13 cellular contexts compared by ENCODE assay signal in genomic region chr17:29158515-29159275, GRCh38. TPM values are rescaled to one million over a fixed set of nuclear protein-coding genes. Genes with fewer than 3 reads are reported as not detected.
DNase-seq lines count a peak whose midpoint lies in the region; ATAC-seq and TF ChIP-seq lines count a peak whose summit lies in the region.
"Had no signal": no experiment of that assay in that cellular context is flagged by ENCODE, and none has a peak within 500 bp of the region (broad histone marks: within the 10 kb centered on the region; RNA-seq: fewer than 3 reads in every experiment).

No MANE protein-coding gene starts in this region.

- H3K36me3 Mint-ChIP-seq in activated CD8-positive, alpha-beta memory T cell treated with anti-CD3 and anti-CD28 coated beads, Interleukin-2, amount 10 ng/mL, durations not matched to agents 7 days and 5 days: no peaks in the 10 kb centered on the region
- H3K36me3 Mint-ChIP-seq: WTC11 had no signal

- no peaks in the 10 kb centered on the region for H3K36me3 ChIP-seq in upper lobe of right lung
- H3K36me3 ChIP-seq: neutrophil had no signal

- peaks cover 68% of the 10 kb centered on the region for H3K4me1 ChIP-seq in upper lobe of right lung

- TF ChIP-seq CTCF in upper lobe of right lung (IDR thresholded peaks at IDR 0.05) (no peak), GM20000 (IDR thresholded peaks at IDR 0.05; ENCODE audit: extremely low read depth, missing control alignments) (no peak)

- H3K27ac ChIP-seq in angular gyrus (ENCODE audit: low read depth, low read length): peak overlapping the region; percentile 53
- peak overlapping the region; percentile 85 for H3K27ac ChIP-seq in layer of hippocampus (ENCODE audit: low read depth, low read length)
- peak overlapping the region; percentile 58 for H3K27ac ChIP-seq in upper lobe of right lung
- H3K27ac ChIP-seq: neutrophil had no signal

- H3K9me3 ChIP-seq in upper lobe of right lung: no peaks in the 10 kb centered on the region
- H3K9me3 ChIP-seq: neutrophil had no signal

- no peak for DNase-seq in activated CD8-positive, alpha-beta memory T cell treated with anti-CD3 and anti-CD28 coated beads, Interleukin-2, amount 10 ng/mL, durations not matched to agents 7 days and 5 days
- DNase-seq in activated CD8-positive, alpha-beta memory T cell treated with anti-CD3 and anti-CD28 coated beads, Interleukin-2, amount 50 U/mL, for 4 hours: no peak
- DNase-seq in upper lobe of right lung: no peak
- no peak for DNase-seq in NCI-H748 (lab: John Stamatoyannopoulos, UW; ENCODE audit: unreplicated experiment)
- DNase-seq in GM20000 (ENCODE audit: low spot score): no peak
- DNase-seq in activated CD8-positive, alpha-beta memory T cell treated with anti-CD3 and anti-CD28 coated beads for 24 hours: no peak
- DNase-seq: effector CD8-positive, alpha-beta T cell; KG1; stimulated activated naive CD8-positive, alpha-beta T cell treated with anti-CD3 and anti-CD28 coated beads, Interleukin-15, amount 100 ng/mL, for 72 hours had no signal

- H3K9me3 Mint-ChIP-seq in activated CD8-positive, alpha-beta memory T cell treated with anti-CD3 and anti-CD28 coated beads, Interleukin-2, amount 10 ng/mL, durations not matched to agents 7 days and 5 days (ENCODE audit: low read depth): no peaks in the 10 kb centered on the region
- H3K9me3 Mint-ChIP-seq: stimulated activated naive CD8-positive, alpha-beta T cell treated with anti-CD3 and anti-CD28 coated beads, Interleukin-15, amount 100 ng/mL, for 72 hours; WTC11 had no signal

- H3K4me1 Mint-ChIP-seq in activated CD8-positive, alpha-beta memory T cell treated with anti-CD3 and anti-CD28 coated beads, Interleukin-2, amount 10 ng/mL, durations not matched to agents 7 days and 5 days: peaks cover 48% of the 10 kb centered on the region

- no peaks in the 10 kb centered on the region for H3K27me3 Mint-ChIP-seq in activated CD8-positive, alpha-beta memory T cell treated with anti-CD3 and anti-CD28 coated beads, Interleukin-2, amount 10 ng/mL, durations not matched to agents 7 days and 5 days
- H3K27me3 Mint-ChIP-seq: stimulated activated naive CD8-positive, alpha-beta T cell treated with anti-CD3 and anti-CD28 coated beads, Interleukin-15, amount 100 ng/mL, for 72 hours had no signal

- ATAC-seq in activated CD8-positive, alpha-beta memory T cell treated with anti-CD3 and anti-CD28 coated beads, Interleukin-2, amount 10 ng/mL, durations not matched to agents 7 days and 5 days: no peak
- no peak for ATAC-seq in upper lobe of right lung
- ATAC-seq: stimulated activated naive CD8-positive, alpha-beta T cell treated with anti-CD3 and anti-CD28 coated beads, Interleukin-15, amount 100 ng/mL, for 72 hours; WTC11 had no signal

- no peak overlapping the region for H3K4me3 ChIP-seq in upper lobe of right lung

- intact Hi-C loops in upper lobe of right lung (cut with DNase I): no loop called here

- H3K27ac Mint-ChIP-seq in activated CD8-positive, alpha-beta memory T cell treated with anti-CD3 and anti-CD28 coated beads, Interleukin-2, amount 10 ng/mL, durations not matched to agents 7 days and 5 days: peak overlapping the region; percentile 80

- H3K27me3 ChIP-seq in layer of hippocampus (ENCODE audit: control insufficient read depth, insufficient read depth, low read length) (no peaks in the 10 kb centered on the region), upper lobe of right lung (no peaks in the 10 kb centered on the region)

- CTCF ChIA-PET in activated CD8-positive, alpha-beta memory T cell treated with anti-CD3 and anti-CD28 coated beads, Interleukin-2, amount 10 ng/mL, durations not matched to agents 7 days and 5 days (lab: Charles Lee): interaction anchor here (1.3 to 19.3 kb wide), 6 partner anchors 8 to 61 kb away, joined by 3 to 541 read pairs (median 9); partner anchors contain the start of gene MYO18A

- peak overlapping the region; percentile 21 for H3K4me3 Mint-ChIP-seq in activated CD8-positive, alpha-beta memory T cell treated with anti-CD3 and anti-CD28 coated beads, Interleukin-2, amount 10 ng/mL, durations not matched to agents 7 days and 5 days
- H3K4me3 Mint-ChIP-seq: stimulated activated naive CD8-positive, alpha-beta T cell treated with anti-CD3 and anti-CD28 coated beads, Interleukin-15, amount 100 ng/mL, for 72 hours; WTC11 had no signal

RNA-seq across cellular contexts. Expression of gene MYO18A, which starts 21.5 kb away (rescaled TPM):
- total RNA-seq in activated CD8-positive, alpha-beta memory T cell treated with anti-CD3 and anti-CD28 coated beads, Interleukin-2, amount 10 ng/mL, durations not matched to agents 7 days and 5 days: 10 to 100 TPM; 67.7 to 85.8 TPM
- 51.0 TPM for total RNA-seq in upper lobe of right lung
